In the genomic region with DNA sequence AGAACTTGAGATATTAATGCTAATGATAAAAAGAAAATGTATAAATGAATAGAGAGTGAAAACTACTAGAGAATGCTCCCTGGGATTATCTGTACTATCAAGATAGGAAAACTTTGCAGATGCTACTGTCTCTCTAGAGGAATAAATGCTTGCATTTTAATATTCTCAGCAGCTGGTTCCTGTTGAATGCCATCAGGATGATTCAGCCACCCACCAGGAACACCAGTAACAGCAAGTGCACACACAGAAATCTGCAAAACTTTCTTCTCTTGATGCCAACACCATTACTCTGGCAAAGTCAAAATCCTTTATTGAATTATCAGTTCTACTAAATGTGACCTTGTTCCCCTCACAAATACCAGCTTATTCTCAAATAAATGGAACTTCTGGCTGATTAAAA, we compare ENCODE assay signal across 1 cellular context.
TF ChIP-seq lines count a peak whose summit lies in the region.

No MANE protein-coding gene starts in this region.

TF ChIP-seq in HCT116, 20 proteins besides CTCF, POLR2A, EP300 and RAD21 (continued from another document):
- peak; percentile 41; the same call in 1 of the 2 replicates for TF ChIP-seq FOSL1 (IDR thresholded peaks at IDR 0.05; ENCODE audit: low read depth)
- no peak for TF ChIP-seq ELF1 (IDR thresholded peaks at IDR 0.05; ENCODE audit: borderline replicate concordance, low read depth)
- no peak for TF ChIP-seq POLR2AphosphoS5 (IDR thresholded peaks at IDR 0.05; ENCODE audit: low read depth, low read length)
